ENCODE assay signal across 1 cellular context in the genomic region with DNA sequence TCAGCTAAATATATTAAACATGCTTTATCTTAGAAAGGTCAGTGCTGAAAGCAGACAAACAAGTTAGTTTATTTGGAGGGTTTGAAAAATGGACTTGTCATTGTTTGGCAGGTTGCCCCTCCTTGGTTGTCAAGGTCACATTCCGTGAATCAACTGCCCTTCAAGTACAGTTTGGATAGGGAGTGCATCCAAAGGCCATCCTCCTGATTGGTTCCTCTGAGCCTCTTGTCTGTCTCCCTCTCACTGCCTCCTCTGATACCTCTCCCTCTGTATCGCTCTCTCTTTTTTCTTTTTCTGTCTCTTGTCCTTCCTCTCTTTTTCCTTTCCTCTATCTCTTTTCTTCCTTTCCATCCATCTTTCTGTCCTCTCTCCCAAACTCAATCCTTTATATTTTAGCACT.
TF ChIP-seq lines count a peak whose summit lies in the region.

No MANE protein-coding gene starts in this region.

TF ChIP-seq in A549, 52 proteins besides CTCF, POLR2A, EP300 and RAD21 (continued from another document):
- TF ChIP-seq BHLHE40 (IDR thresholded peaks at IDR 0.05; ENCODE audit: low read depth, low read length) (no peak), CBX8 (IDR thresholded peaks at IDR 0.05) (no peak)
- TF ChIP-seq, protein P1, sequence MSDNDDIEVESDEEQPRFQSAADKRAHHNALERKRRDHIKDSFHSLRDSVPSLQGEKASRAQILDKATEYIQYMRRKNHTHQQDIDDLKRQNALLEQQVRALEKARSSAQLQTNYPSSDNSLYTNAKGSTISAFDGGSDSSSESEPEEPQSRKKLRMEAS (IDR thresholded peaks at IDR 0.05), result no peak
TF ChIP-seq in A549: peak in this region for 2.
